In the genomic region with DNA sequence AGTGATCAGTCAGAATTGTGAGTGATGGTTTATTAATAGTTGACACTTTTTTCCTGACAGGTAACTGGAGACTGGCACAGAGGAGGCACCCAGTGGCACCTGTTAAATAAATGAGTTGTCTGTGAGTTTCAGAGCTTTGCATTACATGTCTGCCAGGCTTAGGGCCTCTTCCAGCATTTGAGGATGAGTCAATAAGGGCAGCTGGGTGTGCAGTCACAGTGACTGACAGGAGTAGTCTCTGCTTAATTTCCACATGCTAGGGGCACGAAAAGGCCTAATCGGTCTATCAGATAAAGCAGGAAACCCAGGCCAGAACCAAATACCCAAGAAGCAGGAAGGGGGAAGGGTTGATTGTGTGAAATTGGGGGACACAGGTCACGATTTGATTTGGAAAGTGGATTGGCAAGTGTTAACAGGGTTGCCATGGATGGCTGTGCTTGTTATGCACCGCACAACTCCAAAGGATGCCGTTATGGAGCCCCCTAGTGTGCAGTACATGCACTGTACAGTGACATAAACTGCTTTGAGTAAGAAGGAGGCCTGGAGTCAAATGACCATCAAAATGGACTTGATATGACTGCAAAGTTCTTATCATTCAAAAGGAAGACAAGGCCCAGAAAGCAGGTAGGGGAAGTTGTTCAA, we compare ENCODE assay signal across 8 cellular contexts.
DNase-seq lines count a peak whose midpoint lies in the region; ATAC-seq and TF ChIP-seq lines count a peak whose summit lies in the region.

No MANE protein-coding gene starts in this region.

- no peaks in the 10 kb centered on the region for H3K9me3 Mint-ChIP-seq in activated naive CD4-positive, alpha-beta T cell treated with anti-CD3 and anti-CD28 coated beads for 36 hours

- peaks cover 33% of the 10 kb centered on the region for H3K4me1 Mint-ChIP-seq in activated naive CD4-positive, alpha-beta T cell treated with anti-CD3 and anti-CD28 coated beads for 36 hours (ENCODE audit: low read depth)

- TF ChIP-seq CTCF in GM20000 (IDR thresholded peaks at IDR 0.05; ENCODE audit: extremely low read depth, missing control alignments): peak; percentile 71

- H3K27me3 Mint-ChIP-seq in activated naive CD4-positive, alpha-beta T cell treated with anti-CD3 and anti-CD28 coated beads for 36 hours (ENCODE audit: low read depth): peaks cover 5% of the 10 kb centered on the region

- peak; percentile 68 for TF ChIP-seq RAD21 in Ishikawa (IDR thresholded peaks at IDR 0.05; ENCODE audit: low read depth)

- ATAC-seq in left cardiac atrium: peak; percentile 81 to 86
- no peak for ATAC-seq in GM18873 (IDR thresholded peaks at IDR 0.05; ENCODE audit: low FRiP score, unreplicated experiment)

- H3K36me3 Mint-ChIP-seq in activated naive CD4-positive, alpha-beta T cell treated with anti-CD3 and anti-CD28 coated beads for 36 hours (ENCODE audit: low read depth): no peaks in the 10 kb centered on the region

- CTCF ChIA-PET in activated naive CD4-positive, alpha-beta T cell treated with anti-CD3 and anti-CD28 coated beads for 36 hours (lab: Charles Lee): interaction anchor here (0.7 to 2.9 kb wide), 11 partner anchors 11 to 819 kb away, joined by 3 to 7 read pairs (median 3); no protein-coding TSS in a partner anchor

- H3K4me3 Mint-ChIP-seq in activated naive CD4-positive, alpha-beta T cell treated with anti-CD3 and anti-CD28 coated beads for 36 hours: no peak overlapping the region

- peak; percentile 70 for DNase-seq in COR-L47 (lab: John Stamatoyannopoulos, UW)
- peak; percentile 29 for DNase-seq in GM20000 (ENCODE audit: low spot score)
- DNase-seq in SHP77 (lab: John Stamatoyannopoulos, UW): peak; percentile 47 to 72
- DNase-seq in activated naive CD4-positive, alpha-beta T cell treated with anti-CD3 and anti-CD28 coated beads for 36 hours: peak; percentile 76
- peak; percentile 42 for DNase-seq in left cardiac atrium
- DNase-seq in stimulated activated CD4-positive, alpha-beta T cell treated with anti-CD3 and anti-CD28 coated beads, Interleukin-12 subunit alpha, Interleukin-12 subunit beta, amount 100 ng/mL, for 4 hours: peak; percentile 25

- TF ChIP-seq EP300 in Ishikawa (IDR thresholded peaks at IDR 0.05; ENCODE audit: borderline replicate concordance): no peak

- intact Hi-C loops in activated naive CD4-positive, alpha-beta T cell treated with anti-CD3 and anti-CD28 coated beads for 36 hours (cut with micrococcal nuclease): loop anchor here (1.0 to 10.0 kb wide), 11 partner anchors 34 to 844 kb away; a partner anchor contains a TSS
- intact Hi-C loops in left cardiac atrium (cut with DNase I): no loop called here

- H3K27ac Mint-ChIP-seq in activated naive CD4-positive, alpha-beta T cell treated with anti-CD3 and anti-CD28 coated beads for 36 hours: peak overlapping the region; percentile 77

TF ChIP-seq in Ishikawa, 13 proteins besides CTCF, POLR2A, EP300 and RAD21:
- TF ChIP-seq, protein P1, sequence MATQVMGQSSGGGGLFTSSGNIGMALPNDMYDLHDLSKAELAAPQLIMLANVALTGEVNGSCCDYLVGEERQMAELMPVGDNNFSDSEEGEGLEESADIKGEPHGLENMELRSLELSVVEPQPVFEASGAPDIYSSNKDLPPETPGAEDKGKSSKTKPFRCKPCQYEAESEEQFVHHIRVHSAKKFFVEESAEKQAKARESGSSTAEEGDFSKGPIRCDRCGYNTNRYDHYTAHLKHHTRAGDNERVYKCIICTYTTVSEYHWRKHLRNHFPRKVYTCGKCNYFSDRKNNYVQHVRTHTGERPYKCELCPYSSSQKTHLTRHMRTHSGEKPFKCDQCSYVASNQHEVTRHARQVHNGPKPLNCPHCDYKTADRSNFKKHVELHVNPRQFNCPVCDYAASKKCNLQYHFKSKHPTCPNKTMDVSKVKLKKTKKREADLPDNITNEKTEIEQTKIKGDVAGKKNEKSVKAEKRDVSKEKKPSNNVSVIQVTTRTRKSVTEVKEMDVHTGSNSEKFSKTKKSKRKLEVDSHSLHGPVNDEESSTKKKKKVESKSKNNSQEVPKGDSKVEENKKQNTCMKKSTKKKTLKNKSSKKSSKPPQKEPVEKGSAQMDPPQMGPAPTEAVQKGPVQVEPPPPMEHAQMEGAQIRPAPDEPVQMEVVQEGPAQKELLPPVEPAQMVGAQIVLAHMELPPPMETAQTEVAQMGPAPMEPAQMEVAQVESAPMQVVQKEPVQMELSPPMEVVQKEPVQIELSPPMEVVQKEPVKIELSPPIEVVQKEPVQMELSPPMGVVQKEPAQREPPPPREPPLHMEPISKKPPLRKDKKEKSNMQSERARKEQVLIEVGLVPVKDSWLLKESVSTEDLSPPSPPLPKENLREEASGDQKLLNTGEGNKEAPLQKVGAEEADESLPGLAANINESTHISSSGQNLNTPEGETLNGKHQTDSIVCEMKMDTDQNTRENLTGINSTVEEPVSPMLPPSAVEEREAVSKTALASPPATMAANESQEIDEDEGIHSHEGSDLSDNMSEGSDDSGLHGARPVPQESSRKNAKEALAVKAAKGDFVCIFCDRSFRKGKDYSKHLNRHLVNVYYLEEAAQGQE (IDR thresholded peaks at IDR 0.05; ENCODE audit: low read depth): no peak
- TF ChIP-seq, protein P2, sequence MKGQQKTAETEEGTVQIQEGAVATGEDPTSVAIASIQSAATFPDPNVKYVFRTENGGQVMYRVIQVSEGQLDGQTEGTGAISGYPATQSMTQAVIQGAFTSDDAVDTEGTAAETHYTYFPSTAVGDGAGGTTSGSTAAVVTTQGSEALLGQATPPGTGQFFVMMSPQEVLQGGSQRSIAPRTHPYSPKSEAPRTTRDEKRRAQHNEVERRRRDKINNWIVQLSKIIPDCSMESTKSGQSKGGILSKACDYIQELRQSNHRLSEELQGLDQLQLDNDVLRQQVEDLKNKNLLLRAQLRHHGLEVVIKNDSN (IDR thresholded peaks at IDR 0.05): no peak
- no peak for TF ChIP-seq FOXM1 (IDR thresholded peaks at IDR 0.05; ENCODE audit: borderline replicate concordance, low read depth)
- no peak for TF ChIP-seq EGR1 (IDR thresholded peaks at IDR 0.05)
- no peak for TF ChIP-seq NFIC (IDR thresholded peaks at IDR 0.05)
TF ChIP-seq in Ishikawa: peak in this region for 0.

Comparison
In these comparisons a context has a peak if more than half of its experiments do, and no peak if none do; other contexts are left out.
1. DNase-seq: peak in every context shown above with its lines; median percentile 76 in activated naive CD4-positive, alpha-beta T cell treated with anti-CD3 and anti-CD28 coated beads for 36 hours; 70 in COR-L47; 60 in SHP77; 42 in left cardiac atrium; 29 in GM20000; 25 in stimulated activated CD4-positive, alpha-beta T cell treated with anti-CD3 and anti-CD28 coated beads, Interleukin-12 subunit alpha, Interleukin-12 subunit beta, amount 100 ng/mL, for 4 hours.